ENCODE assay signal across 9 cellular contexts in the genomic region with DNA sequence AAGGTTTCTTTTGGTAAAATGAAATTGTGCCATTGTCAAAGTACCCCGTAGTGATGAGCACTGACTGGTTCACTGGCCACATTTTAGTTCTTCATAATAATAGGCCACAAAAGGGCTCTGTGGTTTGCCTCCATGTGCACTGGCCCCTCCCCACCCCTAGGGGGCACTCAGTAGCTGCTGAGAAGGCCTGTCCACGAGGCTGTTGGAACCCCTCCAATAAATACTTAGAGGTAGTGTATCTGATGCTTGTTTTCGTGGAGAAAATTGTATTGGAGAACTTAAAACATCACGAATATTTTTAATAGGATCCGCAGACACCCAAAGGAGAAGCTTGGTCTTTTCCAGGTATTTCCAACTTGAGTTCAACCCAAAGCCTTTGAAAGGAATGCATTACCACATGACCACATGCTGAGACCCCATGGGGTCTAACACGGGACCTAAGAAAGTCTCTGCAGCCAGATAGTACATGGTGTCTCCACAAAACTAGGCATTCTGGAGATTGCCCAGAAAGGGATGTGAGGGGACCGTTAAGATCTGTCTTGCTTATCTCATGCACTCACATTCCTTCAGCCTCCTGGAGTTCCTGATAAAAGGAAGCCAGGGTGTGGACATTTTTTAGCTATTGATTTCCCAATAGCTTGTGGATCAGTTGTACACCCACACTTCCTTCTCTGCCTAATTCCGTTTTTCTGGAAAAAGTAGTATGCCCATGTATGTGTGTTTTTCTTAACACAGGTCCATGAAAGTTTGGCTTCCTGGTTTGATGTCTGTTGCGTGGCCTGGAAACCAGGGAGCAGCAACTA. TPM values are rescaled to one million over a fixed set of nuclear protein-coding genes. Genes with fewer than 3 reads are reported as not detected.
DNase-seq lines count a peak whose midpoint lies in the region; ATAC-seq and TF ChIP-seq lines count a peak whose summit lies in the region.
"Had no signal": no experiment of that assay in that cellular context is flagged by ENCODE, and none has a peak within 500 bp of the region (broad histone marks: within the 10 kb centered on the region; RNA-seq: fewer than 3 reads in every experiment).

No MANE protein-coding gene starts in this region.

- H4K20me1 ChIP-seq in PC-3 (ENCODE audit: low read length) = no peaks in the 10 kb centered on the region

- H3K4me3 ChIP-seq in BE2C (ENCODE audit: low read depth, low read length) (no peak overlapping the region), GM12875 (ENCODE audit: low read depth, low read length) (no peak overlapping the region), PC-3 (ENCODE audit: low read length) (no peak overlapping the region), cardiac fibroblast (replicated peaks in 1 of 2; ENCODE audit: low read depth in 2 of 2, low read length in 2 of 2) (no peak overlapping the region), lung (no peak overlapping the region)

- DNase-seq in BE2C (peak; percentile 66), PC-3 (peak; percentile 83), cardiac fibroblast (ENCODE audit: low read depth in 2 of 2) (peak; percentile 81 to 88), lung (ENCODE audit: low spot score) (peak; percentile 66), NCI-H1930 (lab: John Stamatoyannopoulos, UW) (no peak), cortex of kidney (lab: John Stamatoyannopoulos, UW) (no peak)

- H3K9me3 ChIP-seq in BE2C = no peaks in the 10 kb centered on the region
- H3K9me3 ChIP-seq in PC-3 (ENCODE audit: low read length) = no peaks in the 10 kb centered on the region
- H3K9me3 ChIP-seq in lung (ENCODE audit: control insufficient read depth in 2 of 2, insufficient read depth in 1 of 2, low read length in 1 of 2) = peaks cover 0 to 2% of the 10 kb centered on the region in 2 donors

- BruUV-seq in PC-3 (replicated peaks; lab: Mats Ljungman, UMichigan) = no TSS peak

- no peak overlapping the region for H3K27ac ChIP-seq in PC-3 (ENCODE audit: low read length)
- no peak overlapping the region for H3K27ac ChIP-seq in lung (ENCODE audit: low read depth in 1 of 2, low read length in 1 of 2)

- TF ChIP-seq CTCF in BE2C (IDR thresholded peaks at IDR 0.05; ENCODE audit: low read depth, low read length) (peak; percentile 85), GM12875 (IDR thresholded peaks at IDR 0.05; ENCODE audit: borderline replicate concordance, insufficient read depth, low read depth, low read length) (peak; percentile 87), PC-3 (conservative IDR thresholded peaks at IDR 0.05; ENCODE audit: low read depth, low read length) (peak; percentile 98), cardiac fibroblast (IDR thresholded peaks at IDR 0.05; ENCODE audit: low read depth, low read length) (peak; percentile 95), lung (IDR thresholded peaks at IDR 0.05; ENCODE audit: control extremely low read depth, extremely low read depth) (peak; percentile 66)

- CTCF ChIA-PET in PC-3 (lab: Charles Lee) = interaction anchor here (0.6 kb wide), 1 partner anchor 151 kb away, joined by 3 read pairs; no protein-coding TSS in a partner anchor

- H3K4me1 ChIP-seq in BE2C (no peaks in the 10 kb centered on the region), PC-3 (ENCODE audit: insufficient read depth, low read length) (no peaks in the 10 kb centered on the region), lung (ENCODE audit: control insufficient read depth in 2 of 2, insufficient read depth in 2 of 2, low read length in 2 of 2) (peaks cover 1 to 9% of the 10 kb centered on the region in 2 donors)

- H2AFZ ChIP-seq in PC-3 (ENCODE audit: low read length) = no peak overlapping the region

- POLR2A ChIA-PET in PC-3 (lab: Charles Lee; ENCODE audit: unreplicated experiment) = no interaction called here

- H3K27me3 ChIP-seq in BE2C (no peaks in the 10 kb centered on the region), PC-3 (ENCODE audit: low read length) (no peaks in the 10 kb centered on the region), lung (ENCODE audit: control insufficient read depth, insufficient read depth) (no peaks in the 10 kb centered on the region)

- no peaks in the 10 kb centered on the region for H3K9me2 ChIP-seq in PC-3 (replicated peaks; ENCODE audit: low read length)

- no peak overlapping the region for H3K4me2 ChIP-seq in PC-3 (ENCODE audit: low read length)

- H3K79me2 ChIP-seq in PC-3 (ENCODE audit: low read length) = no peaks in the 10 kb centered on the region

- H3F3A ChIP-seq in PC-3 (ENCODE audit: low read length, unreplicated experiment) = no peaks in the 10 kb centered on the region

- 52 to 60% methylated on average over 9 of the region's 9 CpGs for WGBS in lung, 2 donors

- intact Hi-C loops in PC-3 (cut with micrococcal nuclease) = loop anchor here (1.0 kb wide), 1 partner anchor 146 kb away; no protein-coding TSS in a partner anchor

- peak; percentile 63 for ATAC-seq in HG03442 (IDR thresholded peaks at IDR 0.05; ENCODE audit: unreplicated experiment)
- ATAC-seq in PC-3 = peak; percentile 80
- peak; percentile 81 for ATAC-seq in lung (ENCODE audit: insufficient read depth, low FRiP score)

- H3K36me3 ChIP-seq in BE2C (no peaks in the 10 kb centered on the region), PC-3 (ENCODE audit: low read depth, low read length) (no peaks in the 10 kb centered on the region), lung (ENCODE audit: control insufficient read depth in 2 of 2, insufficient read depth in 2 of 2, low read length in 2 of 2) (peaks cover 2% of the 10 kb centered on the region in 2 donors)

- H3K9ac ChIP-seq in PC-3 (ENCODE audit: low read length) = no peak overlapping the region

RNA-seq across cellular contexts. Expression of a gene that starts 28.5 kb away (rescaled TPM):
- polyA plus RNA-seq in BE2C (2012; ENCODE audit: insufficient read depth, insufficient read length, low read depth) = not detected
- total RNA-seq in PC-3 (2014; rRNA removed) (0.69 and 1.1 TPM in 2 replicates), lung (10 to 100 TPM; 29.2 to 57.5 TPM)
- polyA plus RNA-seq in lung = 10 to 100 TPM; 15.5 to 38.1 TPM
- total RNA-seq: T-helper 1 cell treated with Interleukin-12 subunit alpha and Interleukin-12 subunit beta and Interleukin-4 antibody, amounts not matched to agents 30 ng/mL and 1 ng/mL, for 36 hours had no signal

Comparison
In these comparisons a context has a peak if more than half of its experiments do, and no peak if none do; other contexts are left out.
1. DNase-seq: peak in BE2C (single experiment), PC-3 (single experiment), cardiac fibroblast (2 of 2) and lung (single experiment); none in NCI-H1930 (0 of 2) and cortex of kidney (single experiment).
2. RNA of a gene that starts 28.5 kb away (total RNA-seq): 29.2 to 57.5 TPM in lung; 0.69 to 1.1 TPM in PC-3; every median in the first group is over 10 times any median in the second.
3. Peak in every context shown above with its lines, with median percentiles within 50 percentile points of each other: CTCF ChIP-seq and ATAC-seq.